Comparison of ENCODE assay signal across 1 cellular context in the genomic region with DNA sequence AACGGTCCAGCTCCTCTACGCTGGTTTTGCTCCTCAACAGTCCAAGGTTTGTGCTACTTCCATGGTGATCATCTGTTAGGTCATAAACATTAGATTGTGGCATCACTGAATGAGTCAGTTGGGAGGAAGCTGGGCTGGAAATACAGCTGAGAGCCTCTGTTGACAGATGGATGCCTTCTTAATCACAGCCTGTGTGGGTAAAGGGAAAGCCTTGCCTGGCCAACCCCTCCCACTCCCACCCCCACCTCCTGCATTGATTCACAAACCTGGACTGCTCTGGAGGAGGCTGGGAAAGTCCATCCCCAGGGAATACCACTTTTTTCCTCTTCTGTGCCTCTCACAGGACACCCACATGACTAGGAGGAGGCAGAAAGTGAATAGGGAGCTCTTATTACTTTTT.
TF ChIP-seq lines count a peak whose summit lies in the region.

No MANE protein-coding gene starts in this region.

TF ChIP-seq in HEK293, 187 proteins besides CTCF, POLR2A, EP300 and RAD21 (continued from another document):
- TF ChIP-seq, protein P1, sequence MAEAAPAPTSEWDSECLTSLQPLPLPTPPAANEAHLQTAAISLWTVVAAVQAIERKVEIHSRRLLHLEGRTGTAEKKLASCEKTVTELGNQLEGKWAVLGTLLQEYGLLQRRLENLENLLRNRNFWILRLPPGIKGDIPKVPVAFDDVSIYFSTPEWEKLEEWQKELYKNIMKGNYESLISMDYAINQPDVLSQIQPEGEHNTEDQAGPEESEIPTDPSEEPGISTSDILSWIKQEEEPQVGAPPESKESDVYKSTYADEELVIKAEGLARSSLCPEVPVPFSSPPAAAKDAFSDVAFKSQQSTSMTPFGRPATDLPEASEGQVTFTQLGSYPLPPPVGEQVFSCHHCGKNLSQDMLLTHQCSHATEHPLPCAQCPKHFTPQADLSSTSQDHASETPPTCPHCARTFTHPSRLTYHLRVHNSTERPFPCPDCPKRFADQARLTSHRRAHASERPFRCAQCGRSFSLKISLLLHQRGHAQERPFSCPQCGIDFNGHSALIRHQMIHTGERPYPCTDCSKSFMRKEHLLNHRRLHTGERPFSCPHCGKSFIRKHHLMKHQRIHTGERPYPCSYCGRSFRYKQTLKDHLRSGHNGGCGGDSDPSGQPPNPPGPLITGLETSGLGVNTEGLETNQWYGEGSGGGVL (tag by site-specific recombination; IDR thresholded peaks at IDR 0.05): peak; percentile 36; the same call in 1 of the 2 replicates
- TF ChIP-seq, protein P2, sequence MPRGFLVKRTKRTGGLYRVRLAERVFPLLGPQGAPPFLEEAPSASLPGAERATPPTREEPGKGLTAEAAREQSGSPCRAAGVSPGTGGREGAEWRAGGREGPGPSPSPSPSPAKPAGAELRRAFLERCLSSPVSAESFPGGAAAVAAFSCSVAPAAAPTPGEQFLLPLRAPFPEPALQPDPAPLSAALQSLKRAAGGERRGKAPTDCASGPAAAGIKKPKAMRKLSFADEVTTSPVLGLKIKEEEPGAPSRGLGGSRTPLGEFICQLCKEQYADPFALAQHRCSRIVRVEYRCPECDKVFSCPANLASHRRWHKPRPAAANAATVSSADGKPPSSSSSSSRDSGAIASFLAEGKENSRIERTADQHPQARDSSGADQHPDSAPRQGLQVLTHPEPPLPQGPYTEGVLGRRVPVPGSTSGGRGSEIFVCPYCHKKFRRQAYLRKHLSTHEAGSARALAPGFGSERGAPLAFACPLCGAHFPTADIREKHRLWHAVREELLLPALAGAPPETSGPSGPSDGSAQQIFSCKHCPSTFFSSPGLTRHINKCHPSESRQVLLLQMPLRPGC (tag by site-specific recombination; IDR thresholded peaks at IDR 0.05): peak; percentile 70
- TF ChIP-seq FEZF1 (tag by site-specific recombination; IDR thresholded peaks at IDR 0.05) (no peak), ZFHX2 (tag by site-specific recombination; conservative IDR thresholded peaks at IDR 0.05) (peak; percentile 95), ZNF211 (tag by site-specific recombination; IDR thresholded peaks at IDR 0.05; ENCODE audit: low read depth) (no peak), TRIM28 (IDR thresholded peaks at IDR 0.05; ENCODE audit: borderline replicate concordance, low read length) (peak; percentile 77; the same call in 1 of the 2 replicates), ZNF239 (tag by site-specific recombination; IDR thresholded peaks at IDR 0.05) (no peak), ZNF48 (tag by site-specific recombination; IDR thresholded peaks at IDR 0.05) (no peak), YY1 (tag by site-specific recombination; IDR thresholded peaks at IDR 0.05) (no peak), ZNF621 (tag by site-specific recombination; IDR thresholded peaks at IDR 0.05) (no peak), ZNF341 (tag by site-specific recombination; IDR thresholded peaks at IDR 0.05; ENCODE audit: low read depth) (no peak)
- TF ChIP-seq, protein P3, sequence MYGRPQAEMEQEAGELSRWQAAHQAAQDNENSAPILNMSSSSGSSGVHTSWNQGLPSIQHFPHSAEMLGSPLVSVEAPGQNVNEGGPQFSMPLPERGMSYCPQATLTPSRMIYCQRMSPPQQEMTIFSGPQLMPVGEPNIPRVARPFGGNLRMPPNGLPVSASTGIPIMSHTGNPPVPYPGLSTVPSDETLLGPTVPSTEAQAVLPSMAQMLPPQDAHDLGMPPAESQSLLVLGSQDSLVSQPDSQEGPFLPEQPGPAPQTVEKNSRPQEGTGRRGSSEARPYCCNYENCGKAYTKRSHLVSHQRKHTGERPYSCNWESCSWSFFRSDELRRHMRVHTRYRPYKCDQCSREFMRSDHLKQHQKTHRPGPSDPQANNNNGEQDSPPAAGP (tag by site-specific recombination; IDR thresholded peaks at IDR 0.05): peak; percentile 91
